Comparison of ENCODE assay signal across 8 cellular contexts in the genomic region with DNA sequence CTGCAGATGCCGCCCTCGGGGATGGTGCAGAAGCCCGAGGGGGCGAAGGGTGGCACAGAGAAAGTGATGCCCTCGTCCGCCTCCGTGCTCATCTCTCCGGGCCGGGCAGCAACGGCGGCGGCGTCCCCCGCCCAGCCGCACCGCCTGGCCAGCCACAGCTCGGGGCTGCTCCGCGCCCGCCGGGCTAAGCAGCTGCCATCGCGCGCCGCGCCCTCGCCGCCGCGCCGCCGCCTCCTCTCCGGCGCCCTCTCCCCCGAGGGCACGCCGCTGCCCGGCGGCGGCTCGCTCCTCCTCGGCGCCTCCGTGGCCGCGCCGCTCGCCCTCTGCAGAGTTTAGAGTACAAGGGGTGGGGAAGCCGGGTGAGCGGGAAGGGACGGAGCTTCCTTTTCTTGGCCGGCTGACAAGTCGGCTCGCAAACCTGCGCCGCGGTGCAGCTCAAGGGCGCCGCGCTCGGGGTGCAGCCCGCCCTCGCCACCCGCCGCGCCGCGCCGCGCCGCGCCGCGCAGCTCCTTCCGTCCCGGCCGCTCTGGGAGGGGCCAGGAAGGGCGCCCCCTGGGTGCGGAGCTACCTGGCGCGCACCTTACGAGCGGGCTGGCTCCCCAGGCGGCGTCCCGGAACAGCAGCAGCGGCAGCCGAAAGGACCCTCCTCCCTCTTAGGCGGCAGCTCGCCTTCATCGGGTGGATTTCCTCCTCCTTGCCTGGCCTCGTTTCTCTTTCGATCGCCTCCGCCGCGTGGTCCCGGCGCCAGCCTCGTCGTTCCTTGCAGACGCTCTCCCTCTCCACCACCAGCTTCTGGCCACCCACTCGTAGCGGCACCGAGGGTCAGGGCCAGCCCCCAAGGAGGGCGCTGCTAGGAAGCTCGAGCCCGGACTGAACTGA. TPM values are rescaled to one million over a fixed set of nuclear protein-coding genes. Genes with fewer than 3 reads are reported as not detected.
DNase-seq lines count a peak whose midpoint lies in the region; ATAC-seq, FAIRE-seq and TF ChIP-seq lines count a peak whose summit lies in the region.

MAP3K5 (minus strand) TSS at position 412 of the 879 bp plus-strand sequence; CDS start at position 92, 320 bp downstream.

- dilution Hi-C loops in endothelial cell of umbilical vein (cut with MboI; ENCODE audit: extremely low pct_ligation_motif_present, low sequenced_read_pairs) = no loop called here

- CTCF ChIA-PET in endothelial cell of umbilical vein (lab: Charles Lee) = interaction anchor here (0.5 to 8.7 kb wide), 93 partner anchors 8 to 1324 kb away, joined by 3 to 708 read pairs (median 5); partner anchors contain the start of genes BCLAF1, MAP7, PEX7 and SLC35D3

- no peaks in the 10 kb centered on the region for H4K20me1 ChIP-seq in endothelial cell of umbilical vein (replicated peaks; ENCODE audit: control insufficient read depth, extremely low read depth, insufficient read depth, low read length)

- H3K27me3 ChIP-seq in endothelial cell of umbilical vein (ENCODE audit: control insufficient read depth in 2 of 2, insufficient read depth in 2 of 2, low read length in 2 of 2) (no peaks in the 10 kb centered on the region), mucosa of rectum (ENCODE audit: control insufficient read depth in 2 of 2, insufficient read depth in 2 of 2, low read length in 2 of 2) (no peaks in the 10 kb centered on the region)

- BruUV-seq in endothelial cell of umbilical vein (replicated peaks; lab: Mats Ljungman, UMichigan) = no TSS peak

- H3K79me2 ChIP-seq in endothelial cell of umbilical vein (ENCODE audit: control insufficient read depth, insufficient read depth, low read length) = peaks cover 24% of the 10 kb centered on the region

- H3K4me1 ChIP-seq in endothelial cell of umbilical vein (ENCODE audit: control insufficient read depth, extremely low read depth, insufficient read depth, low read length) = peaks cover 19% of the 10 kb centered on the region
- H3K4me1 ChIP-seq in mucosa of rectum (ENCODE audit: control insufficient read depth in 2 of 2, insufficient read depth in 2 of 2, low read length in 2 of 2) = peaks cover 11 to 16% of the 10 kb centered on the region in 2 donors

- in situ Hi-C loops in Caki2 (cut with HindIII; ENCODE audit: low pct_unique_long_range_greater_than_20kb, low sequenced_read_pairs) = no loop called here

- H3K4me3 ChIP-seq in endothelial cell of umbilical vein (replicated peaks in 1 of 3; ENCODE audit: insufficient read depth in 1 of 3, low read depth in 1 of 3, low read length in 3 of 3) (peak within 1 kb of the TSS; percentile 60 to 86 (median 70)), mucosa of rectum (ENCODE audit: low read length in 2 of 2) (peak within 1 kb of the TSS; percentile 95 to 99)

- FAIRE-seq in endothelial cell of umbilical vein (lab: Jason Lieb, UNC) = peak; percentile 15

- peak; percentile 74 for ATAC-seq in GM19468 (IDR thresholded peaks at IDR 0.05; ENCODE audit: extremely low read depth, unreplicated experiment)

- peak within 1 kb of the TSS; percentile 93 for H2AFZ ChIP-seq in endothelial cell of umbilical vein (ENCODE audit: low read depth, low read length)

- H3K27ac ChIP-seq in endothelial cell of umbilical vein (ENCODE audit: insufficient read depth, low read depth, low read length) (peak within 1 kb of the TSS; percentile 51), mucosa of rectum (ENCODE audit: low read depth in 2 of 2, low read length in 2 of 2) (peak within 1 kb of the TSS; percentile 97 to 98)

- H3K9me3 ChIP-seq in endothelial cell of umbilical vein (replicated peaks; ENCODE audit: control insufficient read depth, insufficient read depth, low read length) (no peaks in the 10 kb centered on the region), mucosa of rectum (ENCODE audit: control insufficient read depth in 2 of 2, low read length in 2 of 2) (no peaks in the 10 kb centered on the region)

- intact Hi-C loops in endothelial cell of umbilical vein (cut with micrococcal nuclease) = loop anchor here (1.0 to 5.0 kb wide), 3 partner anchors 130 to 504 kb away; partner anchors contain the start of genes BCLAF1 and SLC35D3

- POLR2A ChIA-PET in endothelial cell of umbilical vein (lab: Charles Lee) = interaction anchor here (1.2 kb wide), 1 partner anchor 148 kb away, joined by 12 read pairs; no protein-coding TSS in a partner anchor

- H3K36me3 ChIP-seq in endothelial cell of umbilical vein (ENCODE audit: control insufficient read depth in 2 of 2, extremely low read depth in 1 of 2, insufficient read depth in 2 of 2, low read length in 2 of 2) (no peaks in the 10 kb centered on the region), mucosa of rectum (ENCODE audit: control insufficient read depth in 2 of 2, insufficient read depth in 2 of 2, low read length in 2 of 2) (no peaks in the 10 kb centered on the region)

- peak; percentile 37 to 48 for TF ChIP-seq CTCF in endothelial cell of umbilical vein (IDR thresholded peaks at IDR 0.05; ENCODE audit: extremely low read depth in 1 of 2, insufficient read depth in 1 of 2, low read depth in 1 of 2, low read length in 2 of 2)

- peak within 1 kb of the TSS; percentile 47 for H3K4me2 ChIP-seq in endothelial cell of umbilical vein (ENCODE audit: insufficient read depth, low read length)

- no peaks in the 10 kb centered on the region for H3K9me1 ChIP-seq in endothelial cell of umbilical vein (replicated peaks; ENCODE audit: control insufficient read depth, extremely low read depth, insufficient read depth, low read length)

- H3K9ac ChIP-seq in endothelial cell of umbilical vein (replicated peaks; ENCODE audit: extremely low read depth, insufficient read depth, low read length) (peak within 1 kb of the TSS; percentile 65), mucosa of rectum (ENCODE audit: low read depth in 1 of 2, low read length in 2 of 2) (peak within 1 kb of the TSS; percentile 94 to 96)

- peak; percentile 23 for TF ChIP-seq POLR2A in endothelial cell of umbilical vein (IDR thresholded peaks at IDR 0.05; ENCODE audit: low read depth, low read length)

- DNase-seq in Caki2 (ENCODE audit: low read depth) (peak; percentile 95), HPDE6-E6E7 (ENCODE audit: extremely low spot score) (peak; percentile 66), NOMO-1 treated with dmso at 0.1 percent for 144 hours (lab: John Stamatoyannopoulos, UW; ENCODE audit: unreplicated experiment) (peak; percentile 85), endothelial cell of umbilical vein (ENCODE audit: low read depth, low spot score) (peak; percentile 80)
- peak; percentile 93 for DNase-seq in activated CD8-positive, alpha-beta memory T cell treated with anti-CD3 and anti-CD28 coated beads, Interleukin-2, amount 50 U/mL, for 4 hours
- peak; percentile 68 to 82 for DNase-seq in stimulated activated CD8-positive, alpha-beta memory T cell treated with anti-CD3 and anti-CD28 coated beads, Interleukin-4, amount 100 ng/mL, for 4 hours (ENCODE audit: low read depth in 2 of 2, low spot score in 1 of 2)

TF ChIP-seq in endothelial cell of umbilical vein, 7 proteins besides CTCF, POLR2A, EP300 and RAD21:
- TF ChIP-seq POLR2AphosphoS5 (IDR thresholded peaks at IDR 0.05; ENCODE audit: insufficient read depth, low read depth, low read length) (peak; percentile 37), FOS (IDR thresholded peaks at IDR 0.05; ENCODE audit: borderline replicate concordance, insufficient read depth, low read length) (no peak)

RNA-seq across cellular contexts. Expression of gene MAP3K5, which starts in this region (rescaled TPM):
- 7.0 and 7.2 TPM in 2 replicates for total RNA-seq in Caki2 (2014; rRNA removed; shearing (Covaris generic); ENCODE audit: low replicate concordance)
- total RNA-seq in endothelial cell of umbilical vein = 5.0 and 7.0 TPM in 2 replicates
- 1.3 and 1.5 TPM in 2 replicates for polyA plus RNA-seq in endothelial cell of umbilical vein
- polyA plus RNA-seq in endothelial cell of umbilical vein (2011; cell fraction: cytosol; rRNA removed) = 1.9 and 2.1 TPM in 2 replicates
- 3.1 and 3.9 TPM in 2 replicates for polyA plus RNA-seq in endothelial cell of umbilical vein (2011; cell fraction: nucleus; rRNA removed)
- polyA plus RNA-seq in endothelial cell of umbilical vein (2012) = 5.0 and 8.0 TPM in 2 replicates
- 3.8 and 10.2 TPM in 2 replicates for polyA minus RNA-seq in endothelial cell of umbilical vein
- 5.3 TPM for polyA minus RNA-seq in endothelial cell of umbilical vein (2011; cell fraction: cytosol; rRNA and poly(A)+ RNA removed)
- 6.1 and 8.5 TPM in 2 replicates for polyA minus RNA-seq in endothelial cell of umbilical vein (2011; cell fraction: nucleus; rRNA and poly(A)+ RNA removed)

Comparison
In these comparisons a context has a peak if more than half of its experiments do, and no peak if none do; other contexts are left out.
1. Peak in every context shown above with its lines: DNase-seq, ATAC-seq, H3K4me3 ChIP-seq and H3K27ac ChIP-seq.